In genomic region chr2:143333847-143334246, GRCh38 we compare ENCODE assay signal across 24 cellular contexts.
A peak's percentile ranks its signal among the peaks of the same experiment; 100 is the strongest.
DNase-seq lines count a peak whose midpoint lies in the region; ATAC-seq and TF ChIP-seq lines count a peak whose summit lies in the region.
"Had no signal": no experiment of that assay in that cellular context is flagged by ENCODE, and none has a peak within 500 bp of the region (broad histone marks: within the 10 kb centered on the region; RNA-seq: fewer than 3 reads in every experiment).

No MANE protein-coding gene starts in this region.

- in situ Hi-C loops in gastrocnemius medialis (cut with MboI; ENCODE audit: low sequenced_read_pairs in 4 of 4): no loop called here

- TF ChIP-seq POLR2A in gastrocnemius medialis (IDR thresholded peaks at IDR 0.05): no peak

- TF ChIP-seq CTCF in activated CD8-positive, alpha-beta T cell treated with anti-CD3 and anti-CD28 coated beads for 36 hours (IDR thresholded peaks at IDR 0.05): no peak
- TF ChIP-seq CTCF in VCaP (conservative IDR thresholded peaks at IDR 0.05) (no peak), natural killer cell (IDR thresholded peaks at IDR 0.05) (no peak), gastrocnemius medialis (IDR thresholded peaks at IDR 0.05 in 4 of 5, conservative IDR thresholded peaks at IDR 0.05 in 1 of 5) (no peak)

- POLR2A ChIA-PET in activated CD8-positive, alpha-beta T cell treated with anti-CD3 and anti-CD28 coated beads for 36 hours (lab: Charles Lee): no interaction called here
- POLR2A ChIA-PET in activated CD8-positive, alpha-beta T cell treated with anti-CD3 and anti-CD28 coated beads, Interleukin-2, amount 10 ng/mL, durations not matched to agents 7 days and 5 days (lab: Charles Lee): no interaction called here

- H3K27ac Mint-ChIP-seq in activated CD8-positive, alpha-beta T cell treated with anti-CD3 and anti-CD28 coated beads for 36 hours: peak overlapping the region; percentile 30
- no peak overlapping the region for H3K27ac Mint-ChIP-seq in activated CD8-positive, alpha-beta T cell treated with anti-CD3 and anti-CD28 coated beads, Interleukin-2, amount 10 ng/mL, durations not matched to agents 7 days and 5 days
- H3K27ac Mint-ChIP-seq in natural killer cell: peak overlapping the region; percentile 60 to 74
- H3K27ac Mint-ChIP-seq: CD14-positive monocyte had no signal

- H3K4me1 ChIP-seq in gastrocnemius medialis: no peaks in the 10 kb centered on the region
- H3K4me1 ChIP-seq: BE2C had no signal

- no peaks in the 10 kb centered on the region for H3K27me3 ChIP-seq in gastrocnemius medialis
- H3K27me3 ChIP-seq: BE2C had no signal

- H3K27me3 Mint-ChIP-seq in activated CD8-positive, alpha-beta T cell treated with anti-CD3 and anti-CD28 coated beads for 36 hours: no peaks in the 10 kb centered on the region
- H3K27me3 Mint-ChIP-seq in activated CD8-positive, alpha-beta T cell treated with anti-CD3 and anti-CD28 coated beads, Interleukin-2, amount 10 ng/mL, durations not matched to agents 7 days and 5 days (ENCODE audit: low read depth): no peaks in the 10 kb centered on the region
- H3K27me3 Mint-ChIP-seq in natural killer cell (ENCODE audit: low read depth in 2 of 2): no peaks in the 10 kb centered on the region
- H3K27me3 Mint-ChIP-seq: IgD-negative memory B cell had no signal

- H3K4me3 ChIP-seq in gastrocnemius medialis: no peak overlapping the region

- H3K36me3 Mint-ChIP-seq in activated CD8-positive, alpha-beta T cell treated with anti-CD3 and anti-CD28 coated beads for 36 hours (ENCODE audit: low read depth): peaks cover 8% of the 10 kb centered on the region
- H3K36me3 Mint-ChIP-seq in activated CD8-positive, alpha-beta T cell treated with anti-CD3 and anti-CD28 coated beads, Interleukin-2, amount 10 ng/mL, durations not matched to agents 7 days and 5 days (ENCODE audit: low read depth): peaks cover 26% of the 10 kb centered on the region
- no peaks in the 10 kb centered on the region for H3K36me3 Mint-ChIP-seq in natural killer cell

- H3K27ac ChIP-seq in VCaP (peak overlapping the region; percentile 83), gastrocnemius medialis (no peak overlapping the region)
- H3K27ac ChIP-seq: HL-60, KMS-11 had no signal

- no peaks in the 10 kb centered on the region for H3K36me3 ChIP-seq in gastrocnemius medialis
- H3K36me3 ChIP-seq: BE2C had no signal

- peaks cover 47% of the 10 kb centered on the region for H3K4me1 Mint-ChIP-seq in activated CD8-positive, alpha-beta T cell treated with anti-CD3 and anti-CD28 coated beads for 36 hours (ENCODE audit: low read depth)
- H3K4me1 Mint-ChIP-seq in activated CD8-positive, alpha-beta T cell treated with anti-CD3 and anti-CD28 coated beads, Interleukin-2, amount 10 ng/mL, durations not matched to agents 7 days and 5 days (ENCODE audit: low read depth): peaks cover 16% of the 10 kb centered on the region
- H3K4me1 Mint-ChIP-seq in natural killer cell: peaks cover 59 to 62% of the 10 kb centered on the region in 2 donors
- H3K4me1 Mint-ChIP-seq: CD14-positive monocyte had no signal

- no peak for DNase-seq in activated CD8-positive, alpha-beta T cell treated with anti-CD3 and anti-CD28 coated beads for 36 hours
- no peak for DNase-seq in activated CD8-positive, alpha-beta T cell treated with anti-CD3 and anti-CD28 coated beads, Interleukin-2, amount 10 ng/mL, durations not matched to agents 7 days and 5 days
- DNase-seq in natural killer cell: no peak
- no peak for DNase-seq in gastrocnemius medialis
- DNase-seq: 8988T, ACHN, BE2C, DMS153, DND-41, NCI-H1092, NCI-H1417 treated with DMSO at 0.1 percent for 48 hours, NCI-H1694 treated with DMSO at 0.1 percent for 48 hours, NCI-H2081, NCI-H226, NCI-H510A, NCI-H69, OCI-M1 had no signal

- H3K9me3 ChIP-seq in gastrocnemius medialis: no peaks in the 10 kb centered on the region
- H3K9me3 ChIP-seq: BE2C had no signal

- intact Hi-C loops in activated CD8-positive, alpha-beta T cell treated with anti-CD3 and anti-CD28 coated beads for 36 hours (cut with micrococcal nuclease): no loop called here
- intact Hi-C loops in natural killer cell (cut with micrococcal nuclease): loop anchor here (5.0 kb wide), 1 partner anchor 118 kb away; no protein-coding TSS in a partner anchor
- intact Hi-C loops in gastrocnemius medialis (cut with DNase I; ENCODE audit: low total_unique reads): no loop called here

- no peak for ATAC-seq in activated CD8-positive, alpha-beta T cell treated with anti-CD3 and anti-CD28 coated beads for 36 hours
- ATAC-seq in activated CD8-positive, alpha-beta T cell treated with anti-CD3 and anti-CD28 coated beads, Interleukin-2, amount 10 ng/mL, durations not matched to agents 7 days and 5 days: no peak
- peak; percentile 65 to 75 (median 68) for ATAC-seq in natural killer cell
- no peak for ATAC-seq in gastrocnemius medialis
- no peak for ATAC-seq in GM21825 (IDR thresholded peaks at IDR 0.05; ENCODE audit: unreplicated experiment)
- no peak for ATAC-seq in HG03354 (IDR thresholded peaks at IDR 0.05; ENCODE audit: poor library complexity, severe bottlenecking, unreplicated experiment)

- H3K9me3 Mint-ChIP-seq in activated CD8-positive, alpha-beta T cell treated with anti-CD3 and anti-CD28 coated beads for 36 hours: no peaks in the 10 kb centered on the region
- H3K9me3 Mint-ChIP-seq in activated CD8-positive, alpha-beta T cell treated with anti-CD3 and anti-CD28 coated beads, Interleukin-2, amount 10 ng/mL, durations not matched to agents 7 days and 5 days (ENCODE audit: insufficient read depth): no peaks in the 10 kb centered on the region
- H3K9me3 Mint-ChIP-seq in natural killer cell: no peaks in the 10 kb centered on the region
- H3K9me3 Mint-ChIP-seq: CD14-positive monocyte, IgD-negative memory B cell had no signal

- CTCF ChIA-PET in activated CD8-positive, alpha-beta T cell treated with anti-CD3 and anti-CD28 coated beads for 36 hours (lab: Charles Lee): interaction anchor here (0.9 kb wide), 1 partner anchor 16 kb away, joined by 3 read pairs; no protein-coding TSS in a partner anchor
- CTCF ChIA-PET in activated CD8-positive, alpha-beta T cell treated with anti-CD3 and anti-CD28 coated beads, Interleukin-2, amount 10 ng/mL, durations not matched to agents 7 days and 5 days (lab: Charles Lee): no interaction called here

- no peak overlapping the region for H3K4me3 Mint-ChIP-seq in activated CD8-positive, alpha-beta T cell treated with anti-CD3 and anti-CD28 coated beads for 36 hours
- no peak overlapping the region for H3K4me3 Mint-ChIP-seq in activated CD8-positive, alpha-beta T cell treated with anti-CD3 and anti-CD28 coated beads, Interleukin-2, amount 10 ng/mL, durations not matched to agents 7 days and 5 days
- peak overlapping the region; percentile 72 for H3K4me3 Mint-ChIP-seq in natural killer cell
- H3K4me3 Mint-ChIP-seq: CD14-positive monocyte, IgD-negative memory B cell had no signal

Comparison
In these comparisons a context has a peak if more than half of its experiments do, and no peak if none do; other contexts are left out.
1. ATAC-seq: peak in natural killer cell (3 of 3); none in activated CD8-positive, alpha-beta T cell treated with anti-CD3 and anti-CD28 coated beads for 36 hours (single experiment), activated CD8-positive, alpha-beta T cell treated with anti-CD3 and anti-CD28 coated beads, Interleukin-2, amount 10 ng/mL, durations not matched to agents 7 days and 5 days (single experiment), gastrocnemius medialis (0 of 2), GM21825 (single experiment) and HG03354 (single experiment).